8 cellular contexts compared by ENCODE assay signal in the genomic region with DNA sequence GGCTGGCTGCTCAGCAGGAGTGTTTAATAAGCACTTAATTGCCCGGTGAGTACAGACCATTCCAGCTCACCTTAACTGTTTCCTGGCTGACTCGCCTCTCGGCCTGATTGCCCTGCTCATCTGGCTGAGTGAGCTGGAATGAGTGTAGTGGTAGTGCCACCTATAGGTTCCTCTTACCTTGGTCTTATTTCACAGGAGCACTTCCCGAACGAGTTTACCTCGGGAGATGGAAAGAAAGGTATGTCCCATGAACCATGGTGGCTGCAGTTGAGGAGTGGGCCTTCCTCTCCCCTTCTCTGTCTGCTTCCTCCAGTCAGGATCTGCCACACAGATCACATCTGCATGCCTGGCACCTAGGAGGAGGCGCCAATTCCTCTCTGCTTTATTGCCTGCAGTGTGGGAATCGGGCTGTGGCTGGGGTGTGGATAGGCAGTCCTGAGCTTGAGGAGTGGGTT. TPM values are rescaled to one million over a fixed set of nuclear protein-coding genes. Genes with fewer than 3 reads are reported as not detected.
DNase-seq lines count a peak whose midpoint lies in the region; ATAC-seq and TF ChIP-seq lines count a peak whose summit lies in the region.

No MANE protein-coding gene starts in this region.

- H3K36me3 Mint-ChIP-seq in activated naive CD4-positive, alpha-beta T cell treated with anti-CD3 and anti-CD28 coated beads, Interleukin-2, amount 50 U/mL, for 72 hours: no peaks in the 10 kb centered on the region

- H3K79me2 ChIP-seq in PC-3 (ENCODE audit: low read length): no peaks in the 10 kb centered on the region

- TF ChIP-seq CTCF in LNCaP clone FGC (IDR thresholded peaks at IDR 0.05; ENCODE audit: control insufficient read depth, extremely low read depth, insufficient read depth) (peak; percentile 88), PC-3 (conservative IDR thresholded peaks at IDR 0.05; ENCODE audit: low read depth, low read length) (peak; percentile 71)

- H3K4me3 ChIP-seq in LNCaP clone FGC (ENCODE audit: low read depth, low read length) (no peak overlapping the region), PC-3 (ENCODE audit: low read length) (no peak overlapping the region)

- H2AFZ ChIP-seq in PC-3 (ENCODE audit: low read length): peak overlapping the region; percentile 79

- ATAC-seq in PC-3 (peak; percentile 91), GM18520 (IDR thresholded peaks at IDR 0.05; ENCODE audit: unreplicated experiment) (no peak)
- ATAC-seq in activated naive CD4-positive, alpha-beta T cell treated with anti-CD3 and anti-CD28 coated beads, Interleukin-2, amount 50 U/mL, for 72 hours: peak; percentile 54 to 78

- BruUV-seq in PC-3 (replicated peaks; lab: Mats Ljungman, UMichigan): no TSS peak

- H3K9me2 ChIP-seq in PC-3 (replicated peaks; ENCODE audit: low read length): no peaks in the 10 kb centered on the region

- no peaks in the 10 kb centered on the region for H3K36me3 ChIP-seq in PC-3 (ENCODE audit: low read depth, low read length)

- H3K27ac ChIP-seq in PC-3 (ENCODE audit: low read length): no peak overlapping the region

- no peaks in the 10 kb centered on the region for H3K9me3 ChIP-seq in PC-3 (ENCODE audit: low read length)

- no peak overlapping the region for H3K27ac Mint-ChIP-seq in activated naive CD4-positive, alpha-beta T cell treated with anti-CD3 and anti-CD28 coated beads, Interleukin-2, amount 50 U/mL, for 72 hours

- CTCF ChIA-PET in PC-3 (lab: Charles Lee): interaction anchor here (0.8 to 1.0 kb wide), 2 partner anchors 15 to 98 kb away, joined by 3 to 7 read pairs; no protein-coding TSS in a partner anchor

- peak overlapping the region; percentile 52 for H3K4me2 ChIP-seq in PC-3 (ENCODE audit: low read length)

- no peaks in the 10 kb centered on the region for H3K9me3 Mint-ChIP-seq in activated naive CD4-positive, alpha-beta T cell treated with anti-CD3 and anti-CD28 coated beads, Interleukin-2, amount 50 U/mL, for 72 hours

- no peaks in the 10 kb centered on the region for H4K20me1 ChIP-seq in PC-3 (ENCODE audit: low read length)

- H3K9ac ChIP-seq in PC-3 (ENCODE audit: low read length): no peak overlapping the region

- intact Hi-C loops in PC-3 (cut with micrococcal nuclease): loop anchor here (1.0 to 2.0 kb wide), 2 partner anchors 99 to 197 kb away; no protein-coding TSS in a partner anchor

- DNase-seq in GDM1 (lab: John Stamatoyannopoulos, UW) (peak; percentile 18), LNCaP clone FGC (ENCODE audit: low read depth) (peak; percentile 94), PC-3 (peak; percentile 83), iPS-NIHi11 (ENCODE audit: low spot score) (peak; percentile 85), NCI-H1048 (lab: John Stamatoyannopoulos, UW) (no peak)
- DNase-seq in activated naive CD4-positive, alpha-beta T cell treated with anti-CD3 and anti-CD28 coated beads, Interleukin-2, amount 50 U/mL, for 72 hours (ENCODE audit: low spot score in 2 of 2): peak in 1 of 2 donors; percentile 38
- peak; percentile 20 for DNase-seq in stimulated activated CD4-positive, alpha-beta T cell treated with anti-CD3 and anti-CD28 coated beads, Interleukin-4, amount 100 ng/mL, for 1 hour

- no peaks in the 10 kb centered on the region for H3K27me3 ChIP-seq in PC-3 (ENCODE audit: low read length)

- POLR2A ChIA-PET in PC-3 (lab: Charles Lee; ENCODE audit: unreplicated experiment): no interaction called here

- H3F3A ChIP-seq in PC-3 (ENCODE audit: low read length, unreplicated experiment): no peaks in the 10 kb centered on the region

- no peaks in the 10 kb centered on the region for H3K4me1 ChIP-seq in PC-3 (ENCODE audit: insufficient read depth, low read length)

RNA-seq across cellular contexts. Expression of a gene that starts 26.7 kb away (rescaled TPM):
- total RNA-seq in PC-3 (2014; rRNA removed): 0.29 TPM in 1 of 2 replicates, not detected in the other
- total RNA-seq in activated naive CD4-positive, alpha-beta T cell treated with anti-CD3 and anti-CD28 coated beads, Interleukin-2, amount 50 U/mL, for 72 hours: under 1 TPM; 0.23 to 0.57 TPM

RNA-seq across cellular contexts. Expression of a gene that starts 33.1 kb away (rescaled TPM):
- 63.5 and 65.8 TPM in 2 replicates for total RNA-seq in PC-3 (2014; rRNA removed)
- 100 to 1,000 TPM; 106 to 137 TPM for total RNA-seq in activated naive CD4-positive, alpha-beta T cell treated with anti-CD3 and anti-CD28 coated beads, Interleukin-2, amount 50 U/mL, for 72 hours

RNA-seq across cellular contexts. Expression of a gene that starts 34.0 kb away (rescaled TPM):
- 175 and 270 TPM in 2 replicates for total RNA-seq in PC-3 (2014; rRNA removed)
- 100 to 1,000 TPM; 115 to 138 TPM for total RNA-seq in activated naive CD4-positive, alpha-beta T cell treated with anti-CD3 and anti-CD28 coated beads, Interleukin-2, amount 50 U/mL, for 72 hours
